19 cellular contexts compared by ENCODE assay signal in the genomic region with DNA sequence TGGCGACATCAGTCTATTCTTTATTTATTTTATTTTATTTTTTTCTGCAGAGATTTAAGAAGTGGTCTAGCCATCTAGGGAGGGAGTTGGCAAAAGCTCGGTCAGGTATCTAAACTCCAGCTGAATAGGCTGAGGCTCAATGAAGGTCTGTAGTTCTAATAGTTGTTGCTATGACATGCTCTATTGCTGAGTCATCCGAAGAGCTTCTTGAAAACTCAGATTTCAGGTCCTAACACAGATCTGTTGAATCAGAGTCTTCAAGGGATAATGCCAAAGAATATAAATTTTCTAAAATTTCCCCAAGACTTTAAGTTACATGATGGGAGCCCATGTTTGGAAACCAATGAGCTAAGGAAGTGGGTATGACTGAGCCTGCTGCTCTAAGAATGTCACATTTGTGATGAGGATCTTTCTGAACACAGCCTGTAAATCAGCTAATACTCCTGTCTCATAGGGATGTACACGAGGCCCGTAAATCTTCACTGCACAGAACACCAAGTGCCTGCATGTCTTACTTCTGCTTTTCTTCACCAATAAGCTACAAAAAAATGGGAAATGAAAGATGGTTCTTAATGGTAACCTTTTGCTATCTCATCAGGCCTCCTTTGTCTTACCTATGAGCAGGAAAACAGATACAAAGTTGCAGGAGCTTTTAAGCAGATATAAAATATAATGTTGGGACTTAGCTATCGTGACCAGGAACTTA.
DNase-seq lines count a peak whose midpoint lies in the region; FAIRE-seq and TF ChIP-seq lines count a peak whose summit lies in the region.
"Had no signal": no experiment of that assay in that cellular context is flagged by ENCODE, and none has a peak within 500 bp of the region (broad histone marks: within the 10 kb centered on the region; RNA-seq: fewer than 3 reads in every experiment).

No MANE protein-coding gene starts in this region.

- H3K4me3 ChIP-seq in mammary epithelial cell (replicated peaks in 1 of 3; ENCODE audit: insufficient read depth in 1 of 3, low read depth in 2 of 3, low read length in 3 of 3): no peak overlapping the region
- H3K4me3 ChIP-seq: A549, vagina had no signal

- WGBS in mammary epithelial cell (ENCODE audit: low coverage, missing lambda C conversion rate): 63% methylated on average over 6 of the region's 6 CpGs

- no peaks in the 10 kb centered on the region for H4K20me1 ChIP-seq in mammary epithelial cell (ENCODE audit: insufficient read depth, low read length)

- H3K27me3 ChIP-seq in mammary epithelial cell (ENCODE audit: insufficient read depth, low read length): no peaks in the 10 kb centered on the region
- H3K27me3 ChIP-seq: vagina had no signal

- H3K9me3 Mint-ChIP-seq in MCF 10A (ENCODE audit: unreplicated experiment) (no peaks in the 10 kb centered on the region), type B pancreatic cell (no peaks in the 10 kb centered on the region), immature natural killer cell (peaks cover 5 to 56% (median 19%) of the 10 kb centered on the region in 6 donors)
- H3K9me3 Mint-ChIP-seq: activated naive CD8-positive, alpha-beta T cell treated with anti-CD3 and anti-CD28 coated beads, Interleukin-2, amount 50 U/mL, for 24 hours; endodermal cell had no signal

- no peak for FAIRE-seq in urothelium cell line (lab: Jason Lieb, UNC)
- FAIRE-seq: A549 had no signal

- H3K4me3 Mint-ChIP-seq in MCF 10A (ENCODE audit: unreplicated experiment): no peak overlapping the region
- H3K4me3 Mint-ChIP-seq in type B pancreatic cell: no peak overlapping the region
- no peak overlapping the region for H3K4me3 Mint-ChIP-seq in immature natural killer cell
- H3K4me3 Mint-ChIP-seq: activated naive CD8-positive, alpha-beta T cell treated with anti-CD3 and anti-CD28 coated beads, Interleukin-2, amount 50 U/mL, for 24 hours; CD8-positive, alpha-beta T cell; endodermal cell; IgD-negative memory B cell; stimulated activated naive CD8-positive, alpha-beta T cell treated with anti-CD3 and anti-CD28 coated beads, Interleukin-15, amount 100 ng/mL, for 72 hours had no signal

- no peaks in the 10 kb centered on the region for H3K9me3 ChIP-seq in mammary epithelial cell (replicated peaks; ENCODE audit: insufficient read depth, low read length)
- H3K9me3 ChIP-seq: A549, vagina had no signal

- H3K36me3 Mint-ChIP-seq in MCF 10A (ENCODE audit: insufficient read depth, unreplicated experiment) (no peaks in the 10 kb centered on the region), type B pancreatic cell (no peaks in the 10 kb centered on the region), immature natural killer cell (no peaks in the 10 kb centered on the region)
- H3K36me3 Mint-ChIP-seq: CD8-positive, alpha-beta T cell; IgD-negative memory B cell had no signal

- H3K4me2 ChIP-seq in mammary epithelial cell (ENCODE audit: insufficient read depth, low read depth, low read length): no peak overlapping the region
- H3K4me2 ChIP-seq: A549 had no signal

- H3K27me3 Mint-ChIP-seq in MCF 10A (ENCODE audit: insufficient read depth, unreplicated experiment) (no peaks in the 10 kb centered on the region), type B pancreatic cell (no peaks in the 10 kb centered on the region), immature natural killer cell (ENCODE audit: low read depth in 3 of 3) (peaks cover 0 to 1% (median 0%) of the 10 kb centered on the region in 3 donors)
- H3K27me3 Mint-ChIP-seq: activated naive CD8-positive, alpha-beta T cell treated with anti-CD3 and anti-CD28 coated beads, Interleukin-2, amount 50 U/mL, for 24 hours; IgD-negative memory B cell; stimulated activated naive CD8-positive, alpha-beta T cell treated with anti-CD3 and anti-CD28 coated beads, Interleukin-15, amount 100 ng/mL, for 72 hours had no signal

- H3K4me1 Mint-ChIP-seq in MCF 10A (ENCODE audit: insufficient read depth, unreplicated experiment) (no peaks in the 10 kb centered on the region), type B pancreatic cell (ENCODE audit: unreplicated experiment) (peaks cover 9% of the 10 kb centered on the region), immature natural killer cell (no peaks in the 10 kb centered on the region)
- H3K4me1 Mint-ChIP-seq: activated naive CD8-positive, alpha-beta T cell treated with anti-CD3 and anti-CD28 coated beads, Interleukin-2, amount 50 U/mL, for 24 hours; stimulated activated naive CD8-positive, alpha-beta T cell treated with anti-CD3 and anti-CD28 coated beads, Interleukin-15, amount 100 ng/mL, for 72 hours had no signal

- intact Hi-C loops in mammary epithelial cell (cut with micrococcal nuclease): no loop called here
- intact Hi-C loops in MCF 10A (cut with micrococcal nuclease): no loop called here

- POLR2A ChIA-PET in MCF 10A (lab: Yijun Ruan, JAX): no interaction called here

- H3K27ac ChIP-seq in mammary epithelial cell (ENCODE audit: insufficient read depth, low read depth, low read length): no peak overlapping the region
- H3K27ac ChIP-seq: A549, vagina had no signal

- CTCF ChIA-PET in mammary epithelial cell (lab: Charles Lee; ENCODE audit: low non-redundant PET) (no interaction called here), MCF 10A (lab: Yijun Ruan, JAX) (interaction anchor here (0.6 to 0.9 kb wide), 2 partner anchors 39 to 433 kb away, joined by 3 read pairs; no protein-coding TSS in a partner anchor)

- dilution Hi-C loops in mammary epithelial cell (cut with HindIII; ENCODE audit: low sequenced_read_pairs): no loop called here

- peaks cover 4% of the 10 kb centered on the region for H3K4me1 ChIP-seq in mammary epithelial cell (ENCODE audit: insufficient read depth, low read length)
- H3K4me1 ChIP-seq: A549, vagina had no signal

- no peak for TF ChIP-seq CTCF in mammary epithelial cell (conservative IDR thresholded peaks at IDR 0.05 in 1 of 2, IDR thresholded peaks at IDR 0.05 in 1 of 2; ENCODE audit: extremely low read depth in 1 of 2, insufficient read depth in 1 of 2, low read depth in 1 of 2, low read length in 2 of 2)
- TF ChIP-seq CTCF in MCF 10A (IDR thresholded peaks at IDR 0.05; ENCODE audit: unreplicated experiment): no peak
- TF ChIP-seq CTCF in type B pancreatic cell (conservative IDR thresholded peaks at IDR 0.05): no peak

- DNase-seq in mammary epithelial cell (peak; percentile 59), MCF 10A (ENCODE audit: unreplicated experiment) (no peak), Kasumi-1 (lab: John Stamatoyannopoulos, UW) (peak; percentile 69 to 83), SKM-1 treated with dmso at 0.1 percent for 144 hours (lab: John Stamatoyannopoulos, UW; ENCODE audit: unreplicated experiment) (peak; percentile 46), urothelium cell line (ENCODE audit: low spot score) (peak; percentile 13), type B pancreatic cell (ENCODE audit: extremely low spot score, unreplicated experiment) (no peak), immature natural killer cell (no peak), NCI-H2171 treated with DMSO at 0.1 percent for 48 hours (lab: John Stamatoyannopoulos, UW) (no peak)
- DNase-seq: activated CD4-positive, alpha-beta T cell treated with anti-CD3 and anti-CD28 coated beads, Interleukin-2, amount 50 U/mL, for 4 hours; activated naive CD8-positive, alpha-beta T cell treated with anti-CD3 and anti-CD28 coated beads, Interleukin-2, amount 50 U/mL, for 24 hours; CD8-positive, alpha-beta T cell; endodermal cell; foreskin melanocyte; NCI-H524; stimulated activated naive CD8-positive, alpha-beta T cell treated with anti-CD3 and anti-CD28 coated beads, Interleukin-15, amount 100 ng/mL, for 72 hours; T-helper 9 cell had no signal

- H3K27ac Mint-ChIP-seq in MCF 10A (ENCODE audit: low read depth, unreplicated experiment) (no peak overlapping the region), type B pancreatic cell (no peak overlapping the region), immature natural killer cell (no peak overlapping the region)
- H3K27ac Mint-ChIP-seq: activated naive CD8-positive, alpha-beta T cell treated with anti-CD3 and anti-CD28 coated beads, Interleukin-2, amount 50 U/mL, for 24 hours; CD8-positive, alpha-beta T cell; endodermal cell; IgD-negative memory B cell; stimulated activated naive CD8-positive, alpha-beta T cell treated with anti-CD3 and anti-CD28 coated beads, Interleukin-15, amount 100 ng/mL, for 72 hours had no signal

- in situ Hi-C loops in mammary epithelial cell (cut with MboI; ENCODE audit: low sequenced_read_pairs in 2 of 2): no loop called here

- no peaks in the 10 kb centered on the region for H3K79me2 ChIP-seq in mammary epithelial cell (ENCODE audit: insufficient read depth, low read length)

- H3K36me3 ChIP-seq in mammary epithelial cell (ENCODE audit: insufficient read depth, low read length): no peaks in the 10 kb centered on the region
- H3K36me3 ChIP-seq: vagina had no signal

- no TSS peak for BruUV-seq in mammary epithelial cell (replicated peaks; lab: Mats Ljungman, UMichigan)
- BruUV-seq in MCF 10A (replicated peaks; lab: Mats Ljungman, UMichigan): no TSS peak

- no peak overlapping the region for H2AFZ ChIP-seq in mammary epithelial cell (ENCODE audit: low read depth, low read length)

- no peak overlapping the region for H3K9ac ChIP-seq in mammary epithelial cell (ENCODE audit: insufficient read depth, low read length)

Comparison
In these comparisons a context has a peak if more than half of its experiments do, and no peak if none do; other contexts are left out.
1. DNase-seq: peak in mammary epithelial cell (single experiment), Kasumi-1 (2 of 2), SKM-1 treated with dmso at 0.1 percent for 144 hours (single experiment) and urothelium cell line (single experiment); none in MCF 10A (single experiment), type B pancreatic cell (single experiment), immature natural killer cell (0 of 3) and NCI-H2171 treated with DMSO at 0.1 percent for 48 hours (single experiment).